13 cellular contexts compared by ENCODE assay signal in genomic region chr5:99059685-99060084, GRCh38.
DNase-seq lines count a peak whose midpoint lies in the region; ATAC-seq, FAIRE-seq and TF ChIP-seq lines count a peak whose summit lies in the region.
"Had no signal": no experiment of that assay in that cellular context is flagged by ENCODE, and none has a peak within 500 bp of the region (broad histone marks: within the 10 kb centered on the region; RNA-seq: fewer than 3 reads in every experiment).

No MANE protein-coding gene starts in this region.

- H3K9me2 ChIP-seq in GM23248 (ENCODE audit: insufficient read depth): no peaks in the 10 kb centered on the region

- CTCF ChIA-PET in MCF 10A (lab: Yijun Ruan, JAX): interaction anchor here (0.6 to 4.7 kb wide), 9 partner anchors 14 to 886 kb away, joined by 3 to 30 read pairs (median 3); no protein-coding TSS in a partner anchor

- H3K27me3 ChIP-seq in GM23248 (replicated peaks; ENCODE audit: insufficient read depth): no peaks in the 10 kb centered on the region
- peaks cover 0 to 9% (median 2%) of the 10 kb centered on the region in 4 donors for H3K27me3 ChIP-seq in pancreas
- H3K27me3 ChIP-seq: stomach had no signal

- no peaks in the 10 kb centered on the region for H4K20me1 ChIP-seq in GM23248 (ENCODE audit: insufficient read depth)

- H2AFZ ChIP-seq in GM23248: peak overlapping the region; percentile 71; the same call in 1 of the 2 replicates

- in situ Hi-C loops in GM23248 (cut with MboI): no loop called here

- peaks cover 20% of the 10 kb centered on the region for H3K4me1 Mint-ChIP-seq in MCF 10A (ENCODE audit: insufficient read depth, unreplicated experiment)

- H3F3A ChIP-seq in GM23248 (ENCODE audit: insufficient read depth): peaks cover 26% of the 10 kb centered on the region

- ATAC-seq in GM19043 (IDR thresholded peaks at IDR 0.05; ENCODE audit: low read depth, unreplicated experiment) (peak; percentile 71), HG03280 (IDR thresholded peaks at IDR 0.05; ENCODE audit: unreplicated experiment) (peak; percentile 67), pancreas (no peak)

- H3K27ac Mint-ChIP-seq in MCF 10A (ENCODE audit: low read depth, unreplicated experiment): no peak overlapping the region
- H3K27ac Mint-ChIP-seq: activated CD4-positive, alpha-beta T cell treated with anti-CD3 and anti-CD28 coated beads for 36 hours; CD4-positive, alpha-beta T cell; H9; progenitor cell of endocrine pancreas had no signal

- no peaks in the 10 kb centered on the region for H3K9me3 Mint-ChIP-seq in MCF 10A (ENCODE audit: unreplicated experiment)
- H3K9me3 Mint-ChIP-seq: CD4-positive, alpha-beta T cell; H9 had no signal

- no TSS peak for BruUV-seq in MCF 10A (replicated peaks; lab: Mats Ljungman, UMichigan)

- H3K27ac ChIP-seq in GM23248 (no peak overlapping the region), pancreas (no peak overlapping the region)
- H3K27ac ChIP-seq: SK-N-MC, stomach had no signal

- intact Hi-C loops in pancreas (cut with DNase I) (no loop called here), MCF 10A (cut with micrococcal nuclease) (loop anchor here (1.0 to 10.0 kb wide), 4 partner anchors 27 to 265 kb away; partner anchors contain the start of gene CHD1)

- no peaks in the 10 kb centered on the region for H3K36me3 ChIP-seq in GM23248 (ENCODE audit: low read depth)
- no peaks in the 10 kb centered on the region for H3K36me3 ChIP-seq in pancreas
- H3K36me3 ChIP-seq: stomach had no signal

- no peak for TF ChIP-seq CTCF in pancreas (IDR thresholded peaks at IDR 0.05)
- TF ChIP-seq CTCF in MCF 10A (IDR thresholded peaks at IDR 0.05; ENCODE audit: unreplicated experiment): no peak
- no peak for TF ChIP-seq CTCF in D721Med (IDR thresholded peaks at IDR 0.05; ENCODE audit: insufficient read depth, missing control alignments)

- FAIRE-seq in pancreas (lab: Jason Lieb, UNC) (peak; percentile 26), D721Med (lab: Jason Lieb, UNC) (no peak)

- H3K9me3 ChIP-seq in GM23248 (ENCODE audit: low read depth) (no peaks in the 10 kb centered on the region), pancreas (no peaks in the 10 kb centered on the region)
- H3K9me3 ChIP-seq: stomach had no signal

- H3K4me2 ChIP-seq in GM23248 (ENCODE audit: unreplicated experiment): no peak overlapping the region

- DNase-seq in GM23248 (no peak), pancreas (no peak), NCI-H146 (lab: John Stamatoyannopoulos, UW) (no peak), MCF 10A (ENCODE audit: unreplicated experiment) (no peak), D721Med (ENCODE audit: insufficient read length, low spot score) (no peak)

- H3K4me1 ChIP-seq in GM23248 (ENCODE audit: insufficient read depth) (peaks cover 24% of the 10 kb centered on the region), pancreas (no peaks in the 10 kb centered on the region)

- POLR2A ChIA-PET in MCF 10A (lab: Yijun Ruan, JAX): interaction anchor here (1.0 kb wide), 1 partner anchor 146 kb away, joined by 3 read pairs; no protein-coding TSS in a partner anchor

- H3K4me3 Mint-ChIP-seq in MCF 10A (ENCODE audit: unreplicated experiment): no peak overlapping the region
- H3K4me3 Mint-ChIP-seq: activated CD4-positive, alpha-beta T cell treated with anti-CD3 and anti-CD28 coated beads for 36 hours; H9 had no signal

- no peak overlapping the region for H3K4me3 ChIP-seq in GM23248
- H3K4me3 ChIP-seq in pancreas: no peak overlapping the region
- H3K4me3 ChIP-seq: stomach had no signal

- no peak overlapping the region for H3K9ac ChIP-seq in GM23248

- peaks cover 5% of the 10 kb centered on the region for H3K36me3 Mint-ChIP-seq in MCF 10A (ENCODE audit: insufficient read depth, unreplicated experiment)

- no peaks in the 10 kb centered on the region for H3K79me2 ChIP-seq in GM23248 (ENCODE audit: insufficient read depth)

- H3K27me3 Mint-ChIP-seq in MCF 10A (ENCODE audit: insufficient read depth, unreplicated experiment): no peaks in the 10 kb centered on the region
- H3K27me3 Mint-ChIP-seq: progenitor cell of endocrine pancreas had no signal

Comparison
In these comparisons a context has a peak if more than half of its experiments do, and no peak if none do; other contexts are left out.
1. ATAC-seq: peak in GM19043 (single experiment) and HG03280 (single experiment); none in pancreas (0 of 4).